Comparison of ENCODE assay signal across 8 cellular contexts in the genomic region with DNA sequence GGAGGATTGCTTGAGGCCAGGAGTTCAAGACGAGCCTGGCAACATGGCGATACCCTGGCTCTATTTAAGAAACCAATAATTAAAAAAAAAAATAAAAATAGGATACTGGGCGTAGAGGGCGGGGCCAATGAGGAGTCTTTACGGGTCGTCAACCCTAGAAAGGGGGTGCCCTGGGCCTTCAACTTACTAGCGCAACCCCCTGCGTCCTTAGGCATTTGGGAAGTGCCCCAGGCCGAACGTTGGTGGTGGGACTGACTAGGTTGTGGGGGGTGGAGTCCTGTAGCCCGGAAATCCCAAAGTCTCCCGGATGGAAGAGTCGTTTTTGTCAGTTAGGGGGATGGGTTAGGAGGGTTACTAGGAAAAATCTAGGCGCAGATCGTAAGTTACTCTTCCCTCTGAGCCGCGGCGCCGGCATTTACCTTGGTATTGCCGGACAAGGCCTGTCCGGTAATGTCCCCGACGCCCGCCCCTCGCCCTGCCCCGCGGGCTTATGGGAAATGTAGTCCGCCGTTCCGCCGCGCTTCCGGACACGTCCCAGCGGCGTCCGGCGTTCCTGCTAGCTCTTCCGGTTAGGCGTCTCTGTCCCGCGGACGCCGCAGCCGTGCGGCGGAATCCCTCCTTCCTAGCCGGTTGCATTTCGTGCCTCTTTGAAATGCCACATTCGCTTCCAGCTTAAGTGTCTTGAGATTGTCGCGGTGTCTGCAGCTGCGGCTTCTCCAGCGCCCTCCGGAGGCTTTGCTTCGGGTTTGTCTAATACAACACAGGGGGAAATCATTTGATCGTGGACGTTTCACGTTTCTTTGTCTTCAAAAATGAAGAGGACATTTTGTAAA. TPM values are rescaled to one million over a fixed set of nuclear protein-coding genes. Genes with fewer than 3 reads are reported as not detected.
A peak's percentile ranks its signal among the peaks of the same experiment; 100 is the strongest.
DNase-seq lines count a peak whose midpoint lies in the region; TF ChIP-seq lines count a peak whose summit lies in the region.

No MANE protein-coding gene starts in this region.

- intact Hi-C loops in activated T-helper 2 cell treated with anti-CD3 and anti-CD28 coated beads, Interferon-gamma antibody, Interleukin-2, Interleukin-4, amounts not matched to agents 10 μg/mL and 5 μg/mL and 100 μg/mL, durations not matched to agents 14 hours and 24 hours and 36 hours (cut with micrococcal nuclease): loop anchor here (1.0 to 10.0 kb wide), 12 partner anchors 17 to 1435 kb away; a partner anchor contains a TSS

- peaks cover 32% of the 10 kb centered on the region for H3K4me1 Mint-ChIP-seq in activated T-helper 2 cell treated with anti-CD3 and anti-CD28 coated beads, Interferon-gamma antibody, Interleukin-2, Interleukin-4, amounts not matched to agents 10 μg/mL and 5 μg/mL and 100 μg/mL, durations not matched to agents 14 hours and 24 hours and 36 hours (ENCODE audit: low read depth)
- peaks cover 24% of the 10 kb centered on the region for H3K4me1 Mint-ChIP-seq in nephron
- peaks cover 44% of the 10 kb centered on the region for H3K4me1 Mint-ChIP-seq in stimulated activated naive CD8-positive, alpha-beta T cell treated with anti-CD3 and anti-CD28 coated beads, Interleukin-15, Interleukin-2, amounts not matched to agents 100 ng/mL and 50 ng/mL, for 24 hours (ENCODE audit: low read depth)

- H3K27me3 Mint-ChIP-seq in activated T-helper 2 cell treated with anti-CD3 and anti-CD28 coated beads, Interferon-gamma antibody, Interleukin-2, Interleukin-4, amounts not matched to agents 10 μg/mL and 5 μg/mL and 100 μg/mL, durations not matched to agents 14 hours and 24 hours and 36 hours (ENCODE audit: low read depth): peaks cover 2% of the 10 kb centered on the region
- peaks cover 5% of the 10 kb centered on the region for H3K27me3 Mint-ChIP-seq in nephron (ENCODE audit: low read depth)
- H3K27me3 Mint-ChIP-seq in stimulated activated naive CD8-positive, alpha-beta T cell treated with anti-CD3 and anti-CD28 coated beads, Interleukin-15, Interleukin-2, amounts not matched to agents 100 ng/mL and 50 ng/mL, for 24 hours: no peaks in the 10 kb centered on the region

- TF ChIP-seq CTCF in nephron (IDR thresholded peaks at IDR 0.05; ENCODE audit: unreplicated experiment in 3 of 3): peak in 1 of 3 experiments; percentile 42

- peak overlapping the region; percentile 98 for H3K4me3 Mint-ChIP-seq in activated T-helper 2 cell treated with anti-CD3 and anti-CD28 coated beads, Interferon-gamma antibody, Interleukin-2, Interleukin-4, amounts not matched to agents 10 μg/mL and 5 μg/mL and 100 μg/mL, durations not matched to agents 14 hours and 24 hours and 36 hours (ENCODE audit: low read depth)
- peak overlapping the region; percentile 91 to 97 (median 95) for H3K4me3 Mint-ChIP-seq in nephron
- peak overlapping the region; percentile 99 for H3K4me3 Mint-ChIP-seq in stimulated activated naive CD8-positive, alpha-beta T cell treated with anti-CD3 and anti-CD28 coated beads, Interleukin-15, Interleukin-2, amounts not matched to agents 100 ng/mL and 50 ng/mL, for 24 hours

- H3K9me3 Mint-ChIP-seq in activated T-helper 2 cell treated with anti-CD3 and anti-CD28 coated beads, Interferon-gamma antibody, Interleukin-2, Interleukin-4, amounts not matched to agents 10 μg/mL and 5 μg/mL and 100 μg/mL, durations not matched to agents 14 hours and 24 hours and 36 hours: no peaks in the 10 kb centered on the region
- H3K9me3 Mint-ChIP-seq in nephron: no peaks in the 10 kb centered on the region
- H3K9me3 Mint-ChIP-seq in stimulated activated naive CD8-positive, alpha-beta T cell treated with anti-CD3 and anti-CD28 coated beads, Interleukin-15, Interleukin-2, amounts not matched to agents 100 ng/mL and 50 ng/mL, for 24 hours: no peaks in the 10 kb centered on the region

- DNase-seq in ELR (ENCODE audit: low read depth) (peak; percentile 97), GOT3 (lab: John Stamatoyannopoulos, UW) (peak; percentile 60), LHCN-M2 (ENCODE audit: low read depth) (peak; percentile 92), RPMI8226 (peak; percentile 96), fibroblast of peridontal ligament (ENCODE audit: extremely low read depth) (peak; percentile 91)
- DNase-seq in activated T-helper 2 cell treated with anti-CD3 and anti-CD28 coated beads, Interferon-gamma antibody, Interleukin-2, Interleukin-4, amounts not matched to agents 10 μg/mL and 5 μg/mL and 100 μg/mL, durations not matched to agents 14 hours and 24 hours and 36 hours (ENCODE audit: low spot score): peak; percentile 86

- H3K36me3 Mint-ChIP-seq in activated T-helper 2 cell treated with anti-CD3 and anti-CD28 coated beads, Interferon-gamma antibody, Interleukin-2, Interleukin-4, amounts not matched to agents 10 μg/mL and 5 μg/mL and 100 μg/mL, durations not matched to agents 14 hours and 24 hours and 36 hours (ENCODE audit: low read depth): peaks cover 20% of the 10 kb centered on the region
- peaks cover 3% of the 10 kb centered on the region for H3K36me3 Mint-ChIP-seq in nephron (ENCODE audit: low read depth)
- H3K36me3 Mint-ChIP-seq in stimulated activated naive CD8-positive, alpha-beta T cell treated with anti-CD3 and anti-CD28 coated beads, Interleukin-15, Interleukin-2, amounts not matched to agents 100 ng/mL and 50 ng/mL, for 24 hours (ENCODE audit: low read depth): peaks cover 16% of the 10 kb centered on the region

- peak overlapping the region; percentile 96 for H3K27ac Mint-ChIP-seq in activated T-helper 2 cell treated with anti-CD3 and anti-CD28 coated beads, Interferon-gamma antibody, Interleukin-2, Interleukin-4, amounts not matched to agents 10 μg/mL and 5 μg/mL and 100 μg/mL, durations not matched to agents 14 hours and 24 hours and 36 hours
- H3K27ac Mint-ChIP-seq in nephron: peak overlapping the region; percentile 95 to 100 (median 97)
- peak overlapping the region; percentile 99 for H3K27ac Mint-ChIP-seq in stimulated activated naive CD8-positive, alpha-beta T cell treated with anti-CD3 and anti-CD28 coated beads, Interleukin-15, Interleukin-2, amounts not matched to agents 100 ng/mL and 50 ng/mL, for 24 hours

RNA-seq across cellular contexts. Expression of a gene that starts 1.3 kb away (rescaled TPM):
- total RNA-seq in LHCN-M2 (2014; rRNA removed): 35.3 and 42.3 TPM in 2 replicates
- polyA plus RNA-seq in LHCN-M2 (2012): 12.0 TPM
- total RNA-seq in activated T-helper 2 cell treated with anti-CD3 and anti-CD28 coated beads, Interferon-gamma antibody, Interleukin-2, Interleukin-4, amounts not matched to agents 10 μg/mL and 5 μg/mL and 100 μg/mL, durations not matched to agents 14 hours and 24 hours and 36 hours: 21.5 and 22.8 TPM in 2 replicates

Comparison
In these comparisons a context has a peak if more than half of its experiments do, and no peak if none do; other contexts are left out.
1. Peak in every context shown above with its lines: DNase-seq.